ENCODE assay signal across 17 cellular contexts in the genomic region with DNA sequence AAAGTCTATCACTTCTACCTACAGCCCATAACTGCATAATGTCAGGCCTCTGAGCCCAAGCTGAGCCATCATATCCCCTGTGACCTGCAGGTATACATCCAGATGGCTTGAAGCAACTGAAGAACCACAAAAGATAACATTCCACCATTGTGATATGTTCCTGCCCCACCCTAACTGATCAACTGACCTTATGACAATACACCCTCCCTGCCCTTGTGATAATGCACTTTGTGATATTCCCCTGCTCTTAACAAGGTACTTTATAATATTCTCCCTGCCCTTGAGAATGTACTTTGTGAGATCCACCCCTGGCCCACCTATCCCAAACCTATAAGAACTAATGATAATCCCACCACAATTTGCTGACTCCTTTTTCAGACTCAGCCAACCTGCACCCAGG.
"Had no signal": no experiment of that assay in that cellular context is flagged by ENCODE, and none has a peak within 500 bp of the region (broad histone marks: within the 10 kb centered on the region; RNA-seq: fewer than 3 reads in every experiment).

No MANE protein-coding gene starts in this region.

- H3K4me1 Mint-ChIP-seq: neural crest cell had no signal

- H3K27me3 Mint-ChIP-seq: activated CD4-positive, alpha-beta T cell treated with anti-CD3 and anti-CD28 coated beads, Interleukin-2, amount 10 ng/mL, durations not matched to agents 7 days and 5 days; dendritic cell treated with granulocyte-macrophage colony-stimulating factor and Interleukin-4, amounts not matched to agents 40 ng/mL and 50 ng/mL, for 4 days; progenitor cell of endocrine pancreas had no signal

- ATAC-seq: esophagus mucosa, gastrocnemius medialis, heart left ventricle, left lung had no signal

- H3K4me3 Mint-ChIP-seq: activated CD4-positive, alpha-beta T cell treated with anti-CD3 and anti-CD28 coated beads, Interleukin-2, amount 10 ng/mL, durations not matched to agents 7 days and 5 days; dendritic cell treated with granulocyte-macrophage colony-stimulating factor and Interleukin-4, amounts not matched to agents 40 ng/mL and 50 ng/mL, for 4 days; neural crest cell had no signal

- H3K9me3 Mint-ChIP-seq: activated naive CD4-positive, alpha-beta T cell treated with anti-CD3 and anti-CD28 coated beads, Interleukin-2, amount 50 U/mL, for 72 hours; dendritic cell treated with granulocyte-macrophage colony-stimulating factor and Interleukin-4, amounts not matched to agents 40 ng/mL and 50 ng/mL, for 4 days; neural crest cell had no signal

- DNase-seq: activated CD4-positive, alpha-beta T cell treated with anti-CD3 and anti-CD28 coated beads, Interleukin-2, amount 10 ng/mL, durations not matched to agents 7 days and 5 days; amygdala; effector CD8-positive, alpha-beta T cell; gastrocnemius medialis; heart left ventricle; left lung; mammary epithelial cell; midbrain; stimulated activated naive CD4-positive, alpha-beta T cell treated with Interleukin-2 at 50 U/mL for 16 hours; T-helper 9 cell; transverse colon; uterus had no signal

- H3K27ac Mint-ChIP-seq: dendritic cell treated with granulocyte-macrophage colony-stimulating factor and Interleukin-4, amounts not matched to agents 40 ng/mL and 50 ng/mL, for 4 days; progenitor cell of endocrine pancreas had no signal
